21 cellular contexts compared by ENCODE assay signal in the genomic region with DNA sequence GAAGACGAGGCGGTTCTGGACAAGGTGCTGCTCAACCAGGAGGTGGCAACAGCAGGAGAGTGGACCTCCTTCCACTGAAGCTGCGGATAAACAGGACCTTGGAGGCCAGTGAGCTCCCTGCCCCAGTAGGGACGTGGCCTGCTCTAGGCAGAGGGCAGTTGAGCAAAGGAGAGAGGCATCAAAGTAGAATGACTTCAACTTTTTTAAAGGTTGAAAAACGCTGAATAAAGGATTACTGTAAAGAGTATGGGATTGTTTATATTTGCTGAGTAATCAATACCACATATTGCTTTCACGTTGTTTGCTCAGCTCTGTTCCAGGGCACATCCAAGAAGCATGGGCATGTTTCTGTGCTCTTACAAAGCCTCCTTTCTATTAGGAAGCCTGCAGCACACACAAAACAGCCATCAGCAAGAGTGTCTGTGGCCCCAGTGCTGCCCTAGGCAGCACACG. TPM values are rescaled to one million over a fixed set of nuclear protein-coding genes. Genes with fewer than 3 reads are reported as not detected.
A peak's percentile ranks its signal among the peaks of the same experiment; 100 is the strongest.
DNase-seq lines count a peak whose midpoint lies in the region; ATAC-seq, FAIRE-seq and TF ChIP-seq lines count a peak whose summit lies in the region.
"Had no signal": no experiment of that assay in that cellular context is flagged by ENCODE, and none has a peak within 500 bp of the region (broad histone marks: within the 10 kb centered on the region; RNA-seq: fewer than 3 reads in every experiment).

No MANE protein-coding gene starts in this region.

- CTCF ChIA-PET in PC-3 (lab: Charles Lee), result no interaction called here

- no peaks in the 10 kb centered on the region for H3K36me3 Mint-ChIP-seq in CD14-positive monocyte
- H3K36me3 Mint-ChIP-seq: naive thymus-derived CD4-positive, alpha-beta T cell had no signal

- no peak overlapping the region for H3K4me3 Mint-ChIP-seq in CD14-positive monocyte
- H3K4me3 Mint-ChIP-seq: naive thymus-derived CD4-positive, alpha-beta T cell had no signal

- peaks cover 18% of the 10 kb centered on the region for H3K4me1 ChIP-seq in PC-3 (ENCODE audit: insufficient read depth, low read length)
- H3K4me1 ChIP-seq in pancreas, result peaks cover 0 to 16% (median 7%) of the 10 kb centered on the region in 3 donors
- H3K4me1 ChIP-seq: SJSA1 had no signal

- H3K36me3 ChIP-seq in PC-3 (ENCODE audit: low read depth, low read length) (no peaks in the 10 kb centered on the region), pancreas (no peaks in the 10 kb centered on the region)
- H3K36me3 ChIP-seq: BLaER1, SJSA1, upper lobe of left lung had no signal

- WGBS in pancreas, 2 donors, result 56 to 61% methylated on average over 7 of the region's 7 CpGs

- H3K79me2 ChIP-seq in PC-3 (ENCODE audit: low read length), result no peaks in the 10 kb centered on the region

- ATAC-seq in PC-3 (no peak), pancreas (peak in 1 of 4 donors; percentile 18)
- ATAC-seq: naive thymus-derived CD4-positive, alpha-beta T cell had no signal

- H3K27me3 ChIP-seq in PC-3 (ENCODE audit: low read length) (no peaks in the 10 kb centered on the region), pancreas (no peaks in the 10 kb centered on the region)
- H3K27me3 ChIP-seq: upper lobe of left lung had no signal

- no peaks in the 10 kb centered on the region for H3F3A ChIP-seq in PC-3 (ENCODE audit: low read length, unreplicated experiment)

- intact Hi-C loops in PC-3 (cut with micrococcal nuclease), result no loop called here
- intact Hi-C loops in pancreas (cut with DNase I), result loop anchor here in 2 of 3 donors (10.0 kb wide), 1 partner anchor 725 kb away; no protein-coding TSS in a partner anchor
- intact Hi-C loops in posterior vena cava (cut with DNase I), result loop anchor here in 1 of 2 donors (5.0 kb wide), 1 partner anchor 258 kb away; no protein-coding TSS in a partner anchor
- intact Hi-C loops in CD14-positive monocyte (cut with micrococcal nuclease), result no loop called here

- no peak overlapping the region for H2AFZ ChIP-seq in PC-3 (ENCODE audit: low read length)

- no peaks in the 10 kb centered on the region for H4K20me1 ChIP-seq in PC-3 (ENCODE audit: low read length)

- POLR2A ChIA-PET in PC-3 (lab: Charles Lee; ENCODE audit: unreplicated experiment), result no interaction called here

- no peak overlapping the region for H3K27ac Mint-ChIP-seq in CD14-positive monocyte
- H3K27ac Mint-ChIP-seq: naive thymus-derived CD4-positive, alpha-beta T cell had no signal

- H3K9ac ChIP-seq in PC-3 (ENCODE audit: low read length), result no peak overlapping the region
- H3K9ac ChIP-seq: BLaER1 had no signal

- no TSS peak for BruUV-seq in PC-3 (replicated peaks; lab: Mats Ljungman, UMichigan)

- TF ChIP-seq CTCF in PC-3 (conservative IDR thresholded peaks at IDR 0.05; ENCODE audit: low read depth, low read length), result no peak
- no peak for TF ChIP-seq CTCF in pancreas (IDR thresholded peaks at IDR 0.05)
- no peak for TF ChIP-seq CTCF in CD14-positive monocyte (IDR thresholded peaks at IDR 0.05)

- no peak overlapping the region for H3K27ac ChIP-seq in PC-3 (ENCODE audit: low read length)
- peak overlapping the region in 3 of 4 donors; percentile 4 to 80 (median 13) for H3K27ac ChIP-seq in pancreas
- H3K27ac ChIP-seq: BLaER1, SJSA1 had no signal

- H3K4me3 ChIP-seq in PC-3 (ENCODE audit: low read length) (no peak overlapping the region), pancreas (no peak overlapping the region)
- H3K4me3 ChIP-seq: BLaER1, lung, SJSA1, upper lobe of left lung had no signal

- H3K4me2 ChIP-seq in PC-3 (ENCODE audit: low read length), result no peak overlapping the region
- H3K4me2 ChIP-seq: BLaER1 had no signal

- H3K4me1 Mint-ChIP-seq in CD14-positive monocyte, result peaks cover 14% of the 10 kb centered on the region

- no peak for FAIRE-seq in frontal cortex (lab: Jason Lieb, UNC)
- no peak for FAIRE-seq in pancreas (lab: Jason Lieb, UNC)
- FAIRE-seq: endometrium had no signal

- no peaks in the 10 kb centered on the region for H3K9me2 ChIP-seq in PC-3 (replicated peaks; ENCODE audit: low read length)

- peak; percentile 47 for DNase-seq in HuH-7.5 (ENCODE audit: low spot score)
- DNase-seq in PC-3, result peak; percentile 10
- DNase-seq in frontal cortex (ENCODE audit: low spot score in 2 of 2), result peak; percentile 36 to 44
- peak in 1 of 6 donors; percentile 8 for DNase-seq in pancreas
- no peak for DNase-seq in posterior vena cava (ENCODE audit: low spot score)
- DNase-seq in SW 1271 (lab: John Stamatoyannopoulos, UW), result no peak
- DNase-seq in CD14-positive monocyte (ENCODE audit: low spot score), result no peak
- DNase-seq in activated gamma-delta T cell treated with Interleukin-2 at 50 U/mL for 16 hours, result no peak
- DNase-seq: activated CD4-positive, alpha-beta T cell treated with anti-CD3 and anti-CD28 coated beads for 4 hours; activated CD8-positive, alpha-beta memory T cell treated with anti-CD3 and anti-CD28 coated beads, Interleukin-2, amount 50 U/mL, for 4 hours; activated naive CD4-positive, alpha-beta T cell treated with Interleukin-2 at 50 U/mL for 16 hours; aorta; H7; naive thymus-derived CD4-positive, alpha-beta T cell; NCI-H1048; stimulated activated naive CD4-positive, alpha-beta T cell; upper lobe of left lung had no signal

- H3K27me3 Mint-ChIP-seq in CD14-positive monocyte (ENCODE audit: low read depth in 3 of 3), result peaks cover 2 to 10% (median 6%) of the 10 kb centered on the region in 3 donors

- no peaks in the 10 kb centered on the region for H3K9me3 Mint-ChIP-seq in CD14-positive monocyte
- H3K9me3 Mint-ChIP-seq: naive thymus-derived CD4-positive, alpha-beta T cell had no signal

- H3K9me3 ChIP-seq in PC-3 (ENCODE audit: low read length), result no peaks in the 10 kb centered on the region
- no peaks in the 10 kb centered on the region for H3K9me3 ChIP-seq in pancreas
- H3K9me3 ChIP-seq: BLaER1, SJSA1, upper lobe of left lung had no signal

RNA-seq across cellular contexts. Expression of a gene that starts 48.1 kb away (rescaled TPM):
- 16.3 and 24.2 TPM in 2 replicates for total RNA-seq in PC-3 (2014; rRNA removed)
- total RNA-seq in frontal cortex, result 23.2 TPM
- total RNA-seq in pancreas, result 10 to 100 TPM in 5 of 6 donors, 1 to 10 TPM in 1; 9.1 to 16.7 (median 13.7) TPM
- polyA plus RNA-seq in pancreas, result 10 to 100 TPM; 50.7 to 62.4 TPM
- total RNA-seq in posterior vena cava, result 10 to 100 TPM; 19.6 to 22.1 TPM
- 10 to 100 TPM; 10.6 to 11.2 TPM for polyA plus RNA-seq in CD14-positive monocyte

RNA-seq across cellular contexts. Expression of a gene that starts 48.1 kb away (rescaled TPM):
- total RNA-seq in PC-3 (2014; rRNA removed) (0.51 and 1.5 TPM in 2 replicates), frontal cortex (2.0 TPM), pancreas (1 to 10 TPM in 2 of 6 donors, under 1 TPM in 4; 0.20 to 1.2 (median 0.89) TPM), posterior vena cava (1 to 10 TPM; 1.1 TPM)
- polyA plus RNA-seq in pancreas (1 to 10 TPM; 1.4 to 2.9 TPM), CD14-positive monocyte (under 1 TPM; 0.19 to 0.86 TPM)

Comparison
In these comparisons a context has a peak if more than half of its experiments do, and no peak if none do; other contexts are left out.
1. DNase-seq: peak in HuH-7.5 (single experiment), PC-3 (single experiment) and frontal cortex (2 of 2); none in posterior vena cava (single experiment), SW 1271 (0 of 2), CD14-positive monocyte (single experiment) and activated gamma-delta T cell treated with Interleukin-2 at 50 U/mL for 16 hours (single experiment).
2. intact Hi-C loops: an anchor here in pancreas (10.0 kb wide); none called in PC-3 and CD14-positive monocyte.